Comparison of ENCODE assay signal across 23 cellular contexts in genomic region chr7:123607423-123607975, GRCh38. TPM values are rescaled to one million over a fixed set of nuclear protein-coding genes. Genes with fewer than 3 reads are reported as not detected.
"Had no signal": no experiment of that assay in that cellular context is flagged by ENCODE, and none has a peak within 500 bp of the region (broad histone marks: within the 10 kb centered on the region; RNA-seq: fewer than 3 reads in every experiment).

No MANE protein-coding gene starts in this region.

- H3K9me3 ChIP-seq: SJCRH30 had no signal

- H3K27ac ChIP-seq: HL-60, SJCRH30 had no signal

- H3K27me3 ChIP-seq: SJCRH30 had no signal

- H3K4me3 ChIP-seq: SJCRH30 had no signal

- H3K4me1 ChIP-seq: SJCRH30 had no signal

- DNase-seq: KBM-7, MV-4-11, NCI-H1048, NCI-H1105, NCI-H1417, NCI-H1436 treated with DMSO at 0.1 percent for 48 hours, NCI-H1694 treated with DMSO at 0.1 percent for 48 hours, NCI-H1930, NCI-H2081, NCI-H2107, NCI-H2227 treated with DMSO at 0.1 percent for 48 hours, NCI-H524, NCI-H526 treated with DMSO at 0.1 percent for 48 hours, NCI-H748 treated with DMSO at 0.1 percent for 48 hours, Right ventricle myocardium superior, RPMI8226, SJCRH30 had no signal

- H3K36me3 ChIP-seq: SJCRH30 had no signal

- ATAC-seq: SK-N-SH treated with all-trans-retinoic acid at 6 μM for 48 hours had no signal

RNA-seq across cellular contexts. Expression of gene ASB15, which starts 5.9 kb away (rescaled TPM):
- total RNA-seq: LHCN-M2, MCF 10A, NCI-H460, SJCRH30 had no signal
- polyA plus RNA-seq: IgD-negative memory B cell had no signal

RNA-seq across cellular contexts. Expression of gene LMOD2, which starts 48.2 kb away (rescaled TPM):
- total RNA-seq: LHCN-M2, MCF 10A, NCI-H460 had no signal
- polyA plus RNA-seq: IgD-negative memory B cell had no signal
